11 cellular contexts compared by ENCODE assay signal in the genomic region with DNA sequence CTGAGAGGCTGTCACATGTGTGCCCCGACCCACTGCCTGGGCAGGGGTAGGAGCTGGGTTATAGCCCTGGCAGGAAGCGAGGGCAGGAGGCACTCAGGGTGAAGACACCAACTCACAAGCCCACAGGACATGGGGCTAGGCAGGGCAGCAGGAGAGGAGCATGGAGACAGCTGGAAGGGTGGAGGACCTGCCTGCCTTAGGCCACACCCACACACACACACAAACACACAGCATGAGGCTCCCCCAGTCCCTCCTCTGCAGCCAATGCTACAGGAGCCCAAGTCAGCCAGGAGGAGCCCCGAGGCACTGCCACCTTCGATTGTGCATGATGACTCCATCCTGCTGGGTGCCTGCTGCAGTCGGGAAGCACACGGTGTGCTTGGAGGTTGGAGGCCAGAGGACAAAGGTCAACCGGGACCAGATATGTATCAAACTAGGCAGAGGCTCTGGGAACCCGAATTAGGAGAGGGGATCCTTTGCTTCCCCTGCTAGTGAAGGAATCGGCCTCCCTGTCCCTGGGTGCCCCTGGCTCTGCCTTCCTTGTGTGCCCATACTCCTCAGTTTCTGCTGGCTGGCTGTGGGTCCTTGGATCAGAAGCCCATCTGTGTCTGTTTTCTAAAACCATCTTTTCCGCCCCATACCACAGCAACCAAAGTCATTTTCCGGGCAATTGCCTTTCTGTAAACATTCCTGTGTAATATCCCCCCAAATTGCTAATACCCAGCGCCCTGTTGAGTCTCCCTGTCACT. TPM values are rescaled to one million over a fixed set of nuclear protein-coding genes. Genes with fewer than 3 reads are reported as not detected.
DNase-seq lines count a peak whose midpoint lies in the region; ATAC-seq and TF ChIP-seq lines count a peak whose summit lies in the region.
"Had no signal": no experiment of that assay in that cellular context is flagged by ENCODE, and none has a peak within 500 bp of the region (broad histone marks: within the 10 kb centered on the region; RNA-seq: fewer than 3 reads in every experiment).

No MANE protein-coding gene starts in this region.

- H3K27me3 Mint-ChIP-seq in WTC11 (ENCODE audit: low read depth) = peaks cover 30% of the 10 kb centered on the region

- DNase-seq in NCI-H1694 treated with DMSO at 0.1 percent for 48 hours (lab: John Stamatoyannopoulos, UW) = peak; percentile 16
- no peak for DNase-seq in NCI-H1694 (lab: John Stamatoyannopoulos, UW)
- peak; percentile 86 for DNase-seq in NCI-H146 (lab: John Stamatoyannopoulos, UW)
- DNase-seq in WTC11 (ENCODE audit: low spot score) = no peak
- DNase-seq in myocyte (ENCODE audit: low read depth) = peak; percentile 28
- DNase-seq in activated naive CD4-positive, alpha-beta T cell (lab: John Stamatoyannopoulos, UW) = no peak
- no peak for DNase-seq in MV-4-11 (lab: John Stamatoyannopoulos, UW)
- DNase-seq: sigmoid colon had no signal

- no peak overlapping the region for H3K27ac Mint-ChIP-seq in WTC11
- H3K27ac Mint-ChIP-seq: activated T-helper 2 cell treated with anti-CD3 and anti-CD28 coated beads, Interferon-gamma antibody, Interleukin-2, Interleukin-4, amounts not matched to agents 10 μg/mL and 5 μg/mL and 100 μg/mL, durations not matched to agents 14 hours and 24 hours and 36 hours had no signal

- H3K4me1 Mint-ChIP-seq in WTC11 = peaks cover 52% of the 10 kb centered on the region

- POLR2A ChIA-PET in WTC11 (lab: Charles Lee) = no interaction called here

- no peak overlapping the region for H3K4me3 Mint-ChIP-seq in WTC11

- CTCF ChIA-PET in WTC11 (lab: Charles Lee) = interaction anchor here (1.1 to 27.2 kb wide), 10 partner anchors 8 to 133 kb away, joined by 3 to 727 read pairs (median 14); a partner anchor contains a TSS

- H3K9me3 Mint-ChIP-seq in WTC11 = no peaks in the 10 kb centered on the region
- H3K9me3 Mint-ChIP-seq: activated T-helper 2 cell treated with anti-CD3 and anti-CD28 coated beads, Interferon-gamma antibody, Interleukin-2, Interleukin-4, amounts not matched to agents 10 μg/mL and 5 μg/mL and 100 μg/mL, durations not matched to agents 14 hours and 24 hours and 36 hours had no signal

- no peak for TF ChIP-seq CTCF in WTC11 (IDR thresholded peaks at IDR 0.05)

- peak; percentile 63 for ATAC-seq in WTC11
- no peak for ATAC-seq in GM18907 (IDR thresholded peaks at IDR 0.05; ENCODE audit: unreplicated experiment)

- no peaks in the 10 kb centered on the region for H3K36me3 Mint-ChIP-seq in WTC11

TF ChIP-seq in WTC11, 78 proteins besides CTCF, POLR2A, EP300 and RAD21:
- TF ChIP-seq, protein P1, sequence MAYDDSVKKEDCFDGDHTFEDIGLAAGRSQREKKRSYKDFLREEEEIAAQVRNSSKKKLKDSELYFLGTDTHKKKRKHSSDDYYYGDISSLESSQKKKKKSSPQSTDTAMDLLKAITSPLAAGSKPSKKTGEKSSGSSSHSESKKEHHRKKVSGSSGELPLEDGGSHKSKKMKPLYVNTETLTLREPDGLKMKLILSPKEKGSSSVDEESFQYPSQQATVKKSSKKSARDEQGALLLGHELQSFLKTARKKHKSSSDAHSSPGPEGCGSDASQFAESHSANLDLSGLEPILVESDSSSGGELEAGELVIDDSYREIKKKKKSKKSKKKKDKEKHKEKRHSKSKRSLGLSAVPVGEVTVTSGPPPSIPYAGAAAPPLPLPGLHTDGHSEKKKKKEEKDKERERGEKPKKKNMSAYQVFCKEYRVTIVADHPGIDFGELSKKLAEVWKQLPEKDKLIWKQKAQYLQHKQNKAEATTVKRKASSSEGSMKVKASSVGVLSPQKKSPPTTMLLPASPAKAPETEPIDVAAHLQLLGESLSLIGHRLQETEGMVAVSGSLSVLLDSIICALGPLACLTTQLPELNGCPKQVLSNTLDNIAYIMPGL (CRISPR knock-in tag; IDR thresholded peaks at IDR 0.05) = no peak
- TF ChIP-seq ZNF671 (CRISPR knock-in tag; IDR thresholded peaks at IDR 0.05) = no peak

RNA-seq across cellular contexts. Expression of a gene that starts 20.5 kb away (rescaled TPM):
- 10.7 to 17.3 TPM (median 11.1 TPM) in 3 replicates for total RNA-seq in WTC11 (2021)
- 0.08 TPM in 1 of 2 replicates, not detected in the other for total RNA-seq in myocyte
- 0.04 TPM for polyA plus RNA-seq in myocyte (2012)
- total RNA-seq: thoracic aorta had no signal

Comparison
In these comparisons a context has a peak if more than half of its experiments do, and no peak if none do; other contexts are left out.
1. DNase-seq: peak in NCI-H1694 treated with DMSO at 0.1 percent for 48 hours (single experiment), NCI-H146 (single experiment) and myocyte (single experiment); none in NCI-H1694 (single experiment), WTC11 (single experiment), activated naive CD4-positive, alpha-beta T cell (0 of 4) and MV-4-11 (single experiment).
2. RNA of a gene that starts 20.5 kb away (total RNA-seq): 10.7 to 17.3 TPM in WTC11; 0.08 TPM in myocyte; every median in the first group is over 10 times any median in the second.